Comparison of ENCODE assay signal across 7 cellular contexts in genomic region chr11:33893711-33894401, GRCh38. TPM values are rescaled to one million over a fixed set of nuclear protein-coding genes. Genes with fewer than 3 reads are reported as not detected.
A peak's percentile ranks its signal among the peaks of the same experiment; 100 is the strongest.
DNase-seq lines count a peak whose midpoint lies in the region; ATAC-seq, FAIRE-seq and TF ChIP-seq lines count a peak whose summit lies in the region.

No MANE protein-coding gene starts in this region.

- H3K27ac ChIP-seq in small intestine (ENCODE audit: low read depth in 1 of 2, low read length in 1 of 2): no peak overlapping the region

- H3K9me3 ChIP-seq in small intestine (ENCODE audit: control insufficient read depth, low read depth): no peaks in the 10 kb centered on the region

- H3K4me1 ChIP-seq in small intestine (ENCODE audit: control insufficient read depth in 2 of 2, insufficient read depth in 1 of 2, low read depth in 1 of 2, low read length in 1 of 2): no peaks in the 10 kb centered on the region

- no peak for FAIRE-seq in small intestine (lab: Jason Lieb, UNC)

- 61 to 73% (median 63%) methylated on average over 14 of the region's 14 CpGs for WGBS in small intestine, 3 donors

- no peaks in the 10 kb centered on the region for H3K27me3 ChIP-seq in small intestine (ENCODE audit: control insufficient read depth in 2 of 2, insufficient read depth in 2 of 2, low read length in 2 of 2)

- TF ChIP-seq POLR2A in erythroblast (IDR thresholded peaks at IDR 0.05; ENCODE audit: low read length): peak; percentile 47

- no peak overlapping the region for H3K4me3 ChIP-seq in small intestine (ENCODE audit: low read depth in 1 of 2, low read length in 2 of 2)

- H3K36me3 ChIP-seq in small intestine (ENCODE audit: control insufficient read depth in 2 of 2, insufficient read depth in 2 of 2, low read length in 2 of 2): no peaks in the 10 kb centered on the region

- peak; percentile 87 for ATAC-seq in GM19351 (IDR thresholded peaks at IDR 0.05; ENCODE audit: unreplicated experiment)
- peak; percentile 86 for ATAC-seq in HG03432 (IDR thresholded peaks at IDR 0.05; ENCODE audit: unreplicated experiment)

- DNase-seq in activated CD4-positive, alpha-beta T cell treated with anti-CD3 and anti-CD28 coated beads for 1 hour: peak; percentile 49
- DNase-seq in erythroblast (lab: John Stamatoyannopoulos, UW) (peak in 1 of 2 experiments; percentile 82), NCI-H510A (lab: John Stamatoyannopoulos, UW) (no peak), small intestine (no peak)
- DNase-seq in stimulated activated CD8-positive, alpha-beta memory T cell treated with anti-CD3 and anti-CD28 coated beads, Interleukin-12 subunit alpha, Interleukin-12 subunit beta, amount 100 ng/mL, for 4 hours (ENCODE audit: low read depth): peak; percentile 54

RNA-seq across cellular contexts. Expression of gene LMO2, which starts 2.0 kb away (rescaled TPM):
- polyA plus RNA-seq in small intestine: 10 to 100 TPM in 1 of 3 donors, 1 to 10 TPM in 2; 2.5 to 27.5 (median 9.2) TPM

Comparison
In these comparisons a context has a peak if more than half of its experiments do, and no peak if none do; other contexts are left out.
1. DNase-seq: peak in activated CD4-positive, alpha-beta T cell treated with anti-CD3 and anti-CD28 coated beads for 1 hour (single experiment) and stimulated activated CD8-positive, alpha-beta memory T cell treated with anti-CD3 and anti-CD28 coated beads, Interleukin-12 subunit alpha, Interleukin-12 subunit beta, amount 100 ng/mL, for 4 hours (single experiment); none in NCI-H510A (single experiment) and small intestine (single experiment).